ENCODE assay signal across 1 cellular context in genomic region chr16:4109250-4109736, GRCh38.
TF ChIP-seq lines count a peak whose summit lies in the region.

No MANE protein-coding gene starts in this region.

TF ChIP-seq in HepG2, 621 proteins besides CTCF, POLR2A, EP300 and RAD21 (continued from another document and continues in another):
- TF ChIP-seq DMTF1 (CRISPR knock-in tag; IDR thresholded peaks at IDR 0.05), result no peak
- TF ChIP-seq TFAP4 (IDR thresholded peaks at IDR 0.05; ENCODE audit: borderline replicate concordance, low read depth), result no peak
- TF ChIP-seq ZNF343 (CRISPR knock-in tag; IDR thresholded peaks at IDR 0.05), result no peak
- no peak for TF ChIP-seq ZNF550 (CRISPR knock-in tag; IDR thresholded peaks at IDR 0.05; ENCODE audit: borderline replicate concordance)
- TF ChIP-seq POLR2G (IDR thresholded peaks at IDR 0.05; ENCODE audit: low read depth, low read length), result no peak
- no peak for TF ChIP-seq ZNF230 (CRISPR knock-in tag; IDR thresholded peaks at IDR 0.05)
- peak; percentile 84; the same call in 1 of the 2 replicates for TF ChIP-seq ETV5 (CRISPR knock-in tag; IDR thresholded peaks at IDR 0.05; ENCODE audit: borderline replicate concordance)
- TF ChIP-seq PTBP1 (IDR thresholded peaks at IDR 0.05; ENCODE audit: low read depth, low read length, poor library complexity, severe bottlenecking), result no peak
- TF ChIP-seq CSRNP2 (CRISPR knock-in tag; conservative IDR thresholded peaks at IDR 0.05; ENCODE audit: low read depth), result no peak
- no peak for TF ChIP-seq TMF1 (CRISPR knock-in tag; IDR thresholded peaks at IDR 0.05; ENCODE audit: low read depth)
- 0 out of 2 replicates have a peak, but pooled peaks have one; percentile 25 for TF ChIP-seq NFIC (IDR thresholded peaks at IDR 0.05; ENCODE audit: low read length)
- no peak for TF ChIP-seq ATAD3A (CRISPR knock-in tag; IDR thresholded peaks at IDR 0.05)
- TF ChIP-seq SOX5 (CRISPR knock-in tag; IDR thresholded peaks at IDR 0.05; ENCODE audit: borderline replicate concordance), result peak; percentile 94; the same call in 1 of the 2 replicates
- no peak for TF ChIP-seq ZNF576 (CRISPR knock-in tag; IDR thresholded peaks at IDR 0.05)
- no peak for TF ChIP-seq ZNF512B (CRISPR knock-in tag; IDR thresholded peaks at IDR 0.05; ENCODE audit: borderline replicate concordance)
- TF ChIP-seq ZNF496 (CRISPR knock-in tag; IDR thresholded peaks at IDR 0.05; ENCODE audit: insufficient replicate concordance), result no peak
- TF ChIP-seq SALL1 (CRISPR knock-in tag; IDR thresholded peaks at IDR 0.05), result peak; percentile 87
- TF ChIP-seq CREB3 (CRISPR knock-in tag; IDR thresholded peaks at IDR 0.05), result no peak
- no peak for TF ChIP-seq SETDB1 (CRISPR knock-in tag; IDR thresholded peaks at IDR 0.05; ENCODE audit: borderline replicate concordance)
- TF ChIP-seq FOXA1 (IDR thresholded peaks at IDR 0.05), result no peak
- peak; percentile 75; the same call in 1 of the 2 replicates for TF ChIP-seq FOXA1 (CRISPR knock-in tag; IDR thresholded peaks at IDR 0.05)
- TF ChIP-seq BRF2 (CRISPR knock-in tag; IDR thresholded peaks at IDR 0.05), result no peak
- TF ChIP-seq GMEB2 (CRISPR knock-in tag; IDR thresholded peaks at IDR 0.05; ENCODE audit: low read depth), result no peak
- TF ChIP-seq ZNF513 (CRISPR knock-in tag; conservative IDR thresholded peaks at IDR 0.05), result no peak
- TF ChIP-seq ZNF746 (CRISPR knock-in tag; IDR thresholded peaks at IDR 0.05), result no peak
- no peak for TF ChIP-seq ZNF101 (CRISPR knock-in tag; IDR thresholded peaks at IDR 0.05; ENCODE audit: borderline replicate concordance, low read depth)
- no peak for TF ChIP-seq DDIT3 (CRISPR knock-in tag; IDR thresholded peaks at IDR 0.05)
- TF ChIP-seq PHF21A (CRISPR knock-in tag; IDR thresholded peaks at IDR 0.05), result peak; percentile 67; the same call in 1 of the 2 replicates
- TF ChIP-seq GPBP1L1 (CRISPR knock-in tag; IDR thresholded peaks at IDR 0.05), result no peak
- peak; percentile 79; the same call in 1 of the 2 replicates for TF ChIP-seq ZNF503 (CRISPR knock-in tag; IDR thresholded peaks at IDR 0.05)
- TF ChIP-seq TCF7 (IDR thresholded peaks at IDR 0.05; ENCODE audit: low read depth), result peak; percentile 86
- no peak for TF ChIP-seq MXD4 (CRISPR knock-in tag; IDR thresholded peaks at IDR 0.05)
- TF ChIP-seq SCMH1 (CRISPR knock-in tag; IDR thresholded peaks at IDR 0.05; ENCODE audit: borderline replicate concordance), result no peak
- TF ChIP-seq ZBTB3 (CRISPR knock-in tag; IDR thresholded peaks at IDR 0.05; ENCODE audit: borderline replicate concordance, low read depth), result no peak
- no peak for TF ChIP-seq ZNF232 (CRISPR knock-in tag; IDR thresholded peaks at IDR 0.05; ENCODE audit: borderline replicate concordance)
- TF ChIP-seq E2F5 (CRISPR knock-in tag; conservative IDR thresholded peaks at IDR 0.05), result no peak
- no peak for TF ChIP-seq ZNF34 (CRISPR knock-in tag; IDR thresholded peaks at IDR 0.05; ENCODE audit: borderline replicate concordance)
- TF ChIP-seq CENPT (CRISPR knock-in tag; IDR thresholded peaks at IDR 0.05; ENCODE audit: low read depth), result no peak
- TF ChIP-seq ZSCAN31 (CRISPR knock-in tag; IDR thresholded peaks at IDR 0.05; ENCODE audit: low read depth), result no peak
- peak; percentile 69; the same call in 1 of the 2 replicates for TF ChIP-seq RFXAP (CRISPR knock-in tag; IDR thresholded peaks at IDR 0.05; ENCODE audit: borderline replicate concordance)
- no peak for TF ChIP-seq HNRNPH1 (optimal IDR thresholded peaks at IDR 0.05; ENCODE audit: low read depth, low read length)
- TF ChIP-seq ZNF761 (CRISPR knock-in tag; conservative IDR thresholded peaks at IDR 0.05), result no peak
- TF ChIP-seq SNRNP70 (IDR thresholded peaks at IDR 0.05; ENCODE audit: low read depth, low read length), result no peak
